ENCODE assay signal across 8 cellular contexts in genomic region chr1:206930210-206930798, GRCh38. TPM values are rescaled to one million over a fixed set of nuclear protein-coding genes. Genes with fewer than 3 reads are reported as not detected.
A peak's percentile ranks its signal among the peaks of the same experiment; 100 is the strongest.
DNase-seq lines count a peak whose midpoint lies in the region; ATAC-seq, FAIRE-seq and TF ChIP-seq lines count a peak whose summit lies in the region.

No MANE protein-coding gene starts in this region.

- CTCF ChIA-PET in GM12878 (lab: Yijun Ruan, JAX) = interaction anchor here (1.0 to 13.5 kb wide), 12 partner anchors 12 to 295 kb away, joined by 3 to 643 read pairs (median 28); partner anchors contain the start of genes DYRK3, FCAMR, FCMR and IL20

- H3K79me2 ChIP-seq in GM12878 (ENCODE audit: control insufficient read depth, insufficient read depth, low read length) (no peaks in the 10 kb centered on the region), GM23248 (ENCODE audit: insufficient read depth) (no peaks in the 10 kb centered on the region)

- RAD21 ChIA-PET in GM12878 (lab: Charles Lee; ENCODE audit: unreplicated experiment) = interaction anchor here (0.9 to 13.5 kb wide), 9 partner anchors 13 to 196 kb away, joined by 3 to 371 read pairs (median 16); partner anchors contain the start of gene FCMR

- WGBS in GM12878 (ENCODE audit: insufficient coverage, insufficient replicate concordance, low lambda C conversion rate, missing lambda C conversion rate) = under 1% methylated on average over 17 of the region's 17 CpGs
- 71 to 76% methylated on average over 17 of the region's 17 CpGs for WGBS in GM23248 (ENCODE audit: low coverage in 1 of 2, low lambda C conversion rate in 2 of 2, missing lambda C conversion rate in 2 of 2), 2 experiments

- TF ChIP-seq CTCF in GM12878 (IDR thresholded peaks at IDR 0.05 in 2 of 3, conservative IDR thresholded peaks at IDR 0.05 in 1 of 3; ENCODE audit: control insufficient read depth in 2 of 3, extremely low read depth in 1 of 3, insufficient read depth in 1 of 3, low read depth in 3 of 3, low read length in 3 of 3) = no peak

- TF ChIP-seq RAD21 in GM12878 (IDR thresholded peaks at IDR 0.05; ENCODE audit: insufficient read depth, low read depth, low read length) = peak; percentile 12; the same call in 1 of the 2 replicates

- DNase-seq in GM12878 (ENCODE audit: low read depth, low spot score) = peak; percentile 96
- DNase-seq in middle frontal gyrus (ENCODE audit: extremely low spot score, low spot score) = no peak
- DNase-seq in GDM1 (lab: John Stamatoyannopoulos, UW) = no peak
- DNase-seq in GM23248 = no peak
- no peak for DNase-seq in KBM-7

- no TSS peak for BruUV-seq in GM12878 (replicated peaks; lab: Mats Ljungman, UMichigan)

- no peaks in the 10 kb centered on the region for H3K27me3 ChIP-seq in GM12878 (replicated peaks in 1 of 2; ENCODE audit: control insufficient read depth in 2 of 2, insufficient read depth in 2 of 2, low read length in 1 of 2)
- H3K27me3 ChIP-seq in GM23248 (replicated peaks; ENCODE audit: insufficient read depth) = no peaks in the 10 kb centered on the region

- H3K27ac ChIP-seq in GM12878 (ENCODE audit: control insufficient read depth, insufficient read depth) (peak overlapping the region; percentile 99), GM23248 (no peak overlapping the region)

- intact Hi-C loops in GM12878 (cut with micrococcal nuclease; ENCODE audit: unreplicated experiment) = loop anchor here (1.0 to 5.0 kb wide), 2 partner anchors 18 to 122 kb away; partner anchors contain the start of genes PFKFB2 and YOD1

- POLR2A ChIA-PET in GM12878 (lab: Charles Lee) = interaction anchor here (0.7 to 13.3 kb wide), 7 partner anchors 13 to 190 kb away, joined by 3 to 222 read pairs (median 3); partner anchors contain the start of genes FCMR and IL19

- H3K4me2 ChIP-seq in GM12878 (ENCODE audit: control insufficient read depth, insufficient read depth) (peak overlapping the region; percentile 93), GM23248 (ENCODE audit: unreplicated experiment) (no peak overlapping the region)

- ATAC-seq in GM19395 (IDR thresholded peaks at IDR 0.05; ENCODE audit: unreplicated experiment) (peak; percentile 79), HG03342 (IDR thresholded peaks at IDR 0.05; ENCODE audit: unreplicated experiment) (peak; percentile 54), GM12878 (peak; percentile 86)

- H2AFZ ChIP-seq in GM12878 (ENCODE audit: control insufficient read depth, low read depth, low read length) (peak overlapping the region; percentile 34; the same call in 1 of the 2 replicates), GM23248 (no peak overlapping the region)

- SMC1A ChIA-PET in GM12878 (lab: Charles Lee; ENCODE audit: uncharacterized antibody, unreplicated experiment) = interaction anchor here (0.6 to 10.3 kb wide), 17 partner anchors 12 to 300 kb away, joined by 3 to 431 read pairs (median 6); partner anchors contain the start of genes FCAMR, FCMR and IL20

- no peaks in the 10 kb centered on the region for H3F3A ChIP-seq in GM23248 (ENCODE audit: insufficient read depth)

- H3K4me1 ChIP-seq in GM12878 (ENCODE audit: control insufficient read depth, insufficient read depth, low read length) (peaks cover 49% of the 10 kb centered on the region), GM23248 (ENCODE audit: insufficient read depth) (no peaks in the 10 kb centered on the region)

- peak; percentile 75 for FAIRE-seq in GM12878 (lab: Jason Lieb, UNC)

- TF ChIP-seq POLR2A in GM10847 (IDR thresholded peaks at IDR 0.05; ENCODE audit: extremely low read depth, insufficient read length) = peak; percentile 48
- peak; percentile 84 for TF ChIP-seq POLR2A in GM12878 (IDR thresholded peaks at IDR 0.05; ENCODE audit: low read depth, low read length)

- TF ChIP-seq EP300 in GM12878 (IDR thresholded peaks at IDR 0.05; ENCODE audit: borderline replicate concordance in 1 of 2, control insufficient read depth in 1 of 2, low read depth in 2 of 2, low read length in 2 of 2) = peak; percentile 93 to 94

- H3K36me3 ChIP-seq in GM12878 (ENCODE audit: control insufficient read depth in 2 of 2, insufficient read depth in 2 of 2, low read length in 1 of 2) (no peaks in the 10 kb centered on the region), GM23248 (ENCODE audit: low read depth) (no peaks in the 10 kb centered on the region)

- no peaks in the 10 kb centered on the region for H4K20me1 ChIP-seq in GM12878 (ENCODE audit: control insufficient read depth, insufficient read depth)
- no peaks in the 10 kb centered on the region for H4K20me1 ChIP-seq in GM23248 (ENCODE audit: insufficient read depth)

- H3K9me2 ChIP-seq in GM23248 (ENCODE audit: insufficient read depth) = no peaks in the 10 kb centered on the region

- H3K9me3 ChIP-seq in GM12878 (replicated peaks; ENCODE audit: control insufficient read depth, insufficient read depth, low read length) = no peaks in the 10 kb centered on the region
- H3K9me3 ChIP-seq in GM23248 (ENCODE audit: low read depth) = no peaks in the 10 kb centered on the region

- H3K9ac ChIP-seq in GM12878 (ENCODE audit: control insufficient read depth, insufficient read depth, low read length) (peak overlapping the region; percentile 86), GM23248 (no peak overlapping the region)

- in situ Hi-C loops in GM12878 (cut with MboI) (no loop called here), GM23248 (cut with MboI) (no loop called here), KBM-7 (cut with MboI; ENCODE audit: low pct_unique_long_range_greater_than_20kb, low sequenced_read_pairs) (no loop called here)

- peak overlapping the region; percentile 64 for H3K4me3 ChIP-seq in GM12878
- H3K4me3 ChIP-seq in GM23248 = no peak overlapping the region

RNA-seq across cellular contexts. Expression of gene FCMR, which starts 8.6 kb away (rescaled TPM):
- 279 and 312 TPM in 2 replicates for total RNA-seq in GM12878 (2013; cell fraction: nucleolus; rRNA removed)
- 112 and 125 TPM in 2 replicates for total RNA-seq in GM12878 (2014; rRNA removed)
- total RNA-seq in GM12878 (2014; rRNA removed; fragmentation: Illumina TruSeq; extraction: Trizol) = 95.3 and 97.0 TPM in 2 replicates
- 191 and 207 TPM in 2 replicates for total RNA-seq in GM12878 (2021)
- polyA plus RNA-seq in GM12878 (2011; ENCODE audit: low read depth) = 172 TPM
- polyA plus RNA-seq in GM12878 (2011; rRNA removed) = 110 and 200 TPM in 2 replicates
- polyA plus RNA-seq in GM12878 (2011; cell fraction: cytosol; rRNA removed) = 276 and 324 TPM in 2 replicates
- polyA plus RNA-seq in GM12878 (2011; cell fraction: nucleus; rRNA removed) = 227 and 311 TPM in 2 replicates
- polyA plus RNA-seq in GM12878 (2012) = 247 and 253 TPM in 2 replicates
- 245 and 297 TPM in 2 replicates for polyA plus RNA-seq in GM12878 (2014; fragmentation: Illumina TruSeq; extraction: Trizol)
- 10 to 100 TPM; 79.7 to 81.7 TPM for polyA plus RNA-seq in GM12878 (2014; fragmentation: Nextera tagmentation; extraction: Ambion mirVana)
- 155 and 157 TPM in 2 replicates for polyA plus RNA-seq in GM12878 (2014; rRNA removed)
- polyA plus RNA-seq in GM12878 (2016; fragmentation: Nextera tagmentation; extraction: Ambion mirVana) = 100 to 1,000 TPM; 107 to 120 TPM
- 217 and 266 TPM in 2 replicates for polyA minus RNA-seq in GM12878 (2011; rRNA and poly(A)+ RNA removed)
- 72.0 and 80.5 TPM in 2 replicates for polyA minus RNA-seq in GM12878 (2011; cell fraction: cytosol; rRNA and poly(A)+ RNA removed)
- polyA minus RNA-seq in GM12878 (2011; cell fraction: nucleus; rRNA and poly(A)+ RNA removed) = 80.6 and 107 TPM in 2 replicates
- total RNA-seq in GM23248 (2014; rRNA removed; shearing (Covaris generic)) = 1.2 TPM in 1 of 2 replicates, not detected in the other
- polyA plus RNA-seq in GM23248 (2016; fragmentation: Nextera tagmentation; extraction: Ambion mirVana) = 0.94 and 2.3 TPM in 2 replicates

RNA-seq across cellular contexts. Expression of gene PIGR, which starts 16.0 kb away (rescaled TPM):
- 0.59 and 0.61 TPM in 2 replicates for total RNA-seq in GM12878 (2013; cell fraction: nucleolus; rRNA removed)
- total RNA-seq in GM12878 (2014; rRNA removed) = 1.6 and 1.8 TPM in 2 replicates
- total RNA-seq in GM12878 (2014; rRNA removed; fragmentation: Illumina TruSeq; extraction: Trizol) = 7.6 and 7.9 TPM in 2 replicates
- total RNA-seq in GM12878 (2021) = 4.7 and 5.0 TPM in 2 replicates
- polyA plus RNA-seq in GM12878 (2011; ENCODE audit: low read depth) = 1.3 TPM
- 1.7 and 1.8 TPM in 2 replicates for polyA plus RNA-seq in GM12878 (2011; rRNA removed)
- polyA plus RNA-seq in GM12878 (2011; cell fraction: cytosol; rRNA removed) = 0.92 and 0.93 TPM in 2 replicates
- 1.0 TPM in 2 replicates for polyA plus RNA-seq in GM12878 (2011; cell fraction: nucleus; rRNA removed)
- 2.4 and 5.4 TPM in 2 replicates for polyA plus RNA-seq in GM12878 (2012)
- polyA plus RNA-seq in GM12878 (2014; fragmentation: Illumina TruSeq; extraction: Trizol) = 4.1 and 14.3 TPM in 2 replicates
- 1 to 10 TPM; 1.1 to 2.0 TPM for polyA plus RNA-seq in GM12878 (2014; fragmentation: Nextera tagmentation; extraction: Ambion mirVana)
- 1.7 and 2.4 TPM in 2 replicates for polyA plus RNA-seq in GM12878 (2014; rRNA removed)
- 1 to 10 TPM in 1 of 2 experiments, under 1 TPM in 1; 0.96 to 1.2 TPM for polyA plus RNA-seq in GM12878 (2016; fragmentation: Nextera tagmentation; extraction: Ambion mirVana)
- 3.9 and 4.7 TPM in 2 replicates for polyA minus RNA-seq in GM12878 (2011; rRNA and poly(A)+ RNA removed)
- polyA minus RNA-seq in GM12878 (2011; cell fraction: cytosol; rRNA and poly(A)+ RNA removed) = 1.9 and 3.5 TPM in 2 replicates
- 4.5 and 5.0 TPM in 2 replicates for polyA minus RNA-seq in GM12878 (2011; cell fraction: nucleus; rRNA and poly(A)+ RNA removed)
- not detected in 2 replicates for total RNA-seq in GM23248 (2014; rRNA removed; shearing (Covaris generic))
- polyA plus RNA-seq in GM23248 (2016; fragmentation: Nextera tagmentation; extraction: Ambion mirVana) = not detected in 2 replicates

RNA-seq across cellular contexts. Expression of gene IL24, which starts 33.1 kb away (rescaled TPM):
- 0.29 TPM in 1 of 2 replicates, not detected in the other for total RNA-seq in GM12878 (2013; cell fraction: nucleolus; rRNA removed)
- 0.11 TPM in 2 replicates for total RNA-seq in GM12878 (2014; rRNA removed)
- total RNA-seq in GM12878 (2014; rRNA removed; fragmentation: Illumina TruSeq; extraction: Trizol) = 0.22 TPM in 1 of 2 replicates, not detected in the other
- total RNA-seq in GM12878 (2021) = 0.16 TPM in 1 of 2 replicates, not detected in the other
- 14.3 TPM for polyA plus RNA-seq in GM12878 (2011; ENCODE audit: low read depth)
- polyA plus RNA-seq in GM12878 (2011; rRNA removed) = 0.05 and 0.19 TPM in 2 replicates
- polyA plus RNA-seq in GM12878 (2011; cell fraction: cytosol; rRNA removed) = 0.03 TPM in 1 of 2 replicates, not detected in the other
- not detected in 2 replicates for polyA plus RNA-seq in GM12878 (2011; cell fraction: nucleus; rRNA removed)
- 28.2 and 39.9 TPM in 2 replicates for polyA plus RNA-seq in GM12878 (2012)
- 0.21 and 0.41 TPM in 2 replicates for polyA plus RNA-seq in GM12878 (2014; fragmentation: Illumina TruSeq; extraction: Trizol)
- 10 to 100 TPM; 19.0 to 19.8 TPM for polyA plus RNA-seq in GM12878 (2014; fragmentation: Nextera tagmentation; extraction: Ambion mirVana)
- polyA plus RNA-seq in GM12878 (2014; rRNA removed) = 0.13 and 0.35 TPM in 2 replicates
- 1 to 10 TPM; 5.1 to 6.4 TPM for polyA plus RNA-seq in GM12878 (2016; fragmentation: Nextera tagmentation; extraction: Ambion mirVana)
- polyA minus RNA-seq in GM12878 (2011; rRNA and poly(A)+ RNA removed) = not detected in 2 replicates
- polyA minus RNA-seq in GM12878 (2011; cell fraction: cytosol; rRNA and poly(A)+ RNA removed) = not detected in 2 replicates
- not detected in 2 replicates for polyA minus RNA-seq in GM12878 (2011; cell fraction: nucleus; rRNA and poly(A)+ RNA removed)
- 2.4 TPM in 1 of 2 replicates, not detected in the other for total RNA-seq in GM23248 (2014; rRNA removed; shearing (Covaris generic))
- 0.49 and 0.52 TPM in 2 replicates for polyA plus RNA-seq in GM23248 (2016; fragmentation: Nextera tagmentation; extraction: Ambion mirVana)

RNA-seq across cellular contexts. Expression of gene FCAMR, which starts 40.0 kb away (rescaled TPM):
- 0.24 TPM in 1 of 2 replicates, not detected in the other for total RNA-seq in GM12878 (2013; cell fraction: nucleolus; rRNA removed)
- 0.06 and 0.16 TPM in 2 replicates for total RNA-seq in GM12878 (2014; rRNA removed)
- 0.04 and 0.14 TPM in 2 replicates for total RNA-seq in GM12878 (2014; rRNA removed; fragmentation: Illumina TruSeq; extraction: Trizol)
- total RNA-seq in GM12878 (2021) = not detected in 2 replicates
- polyA plus RNA-seq in GM12878 (2011; ENCODE audit: low read depth) = not detected
- polyA plus RNA-seq in GM12878 (2011; rRNA removed) = 0.08 TPM in 1 of 2 replicates, not detected in the other
- 0.08 and 0.12 TPM in 2 replicates for polyA plus RNA-seq in GM12878 (2011; cell fraction: cytosol; rRNA removed)
- polyA plus RNA-seq in GM12878 (2011; cell fraction: nucleus; rRNA removed) = 0.13 TPM in 1 of 2 replicates, not detected in the other
- 0.09 TPM in 1 of 2 replicates, not detected in the other for polyA plus RNA-seq in GM12878 (2012)
- polyA plus RNA-seq in GM12878 (2014; fragmentation: Illumina TruSeq; extraction: Trizol) = 0.04 and 0.11 TPM in 2 replicates
- polyA plus RNA-seq in GM12878 (2014; fragmentation: Nextera tagmentation; extraction: Ambion mirVana) = under 1 TPM in 1 of 2 experiments, not detected in 1; 0.05 TPM
- 0.15 and 0.16 TPM in 2 replicates for polyA plus RNA-seq in GM12878 (2014; rRNA removed)
- polyA plus RNA-seq in GM12878 (2016; fragmentation: Nextera tagmentation; extraction: Ambion mirVana) = under 1 TPM in 1 of 2 experiments, not detected in 1; 0.14 TPM
- polyA minus RNA-seq in GM12878 (2011; rRNA and poly(A)+ RNA removed) = 0.10 and 0.22 TPM in 2 replicates
- polyA minus RNA-seq in GM12878 (2011; cell fraction: cytosol; rRNA and poly(A)+ RNA removed) = not detected in 2 replicates
- polyA minus RNA-seq in GM12878 (2011; cell fraction: nucleus; rRNA and poly(A)+ RNA removed) = 0.19 and 0.24 TPM in 2 replicates
- total RNA-seq in GM23248 (2014; rRNA removed; shearing (Covaris generic)) = not detected in 2 replicates
- not detected in 2 replicates for polyA plus RNA-seq in GM23248 (2016; fragmentation: Nextera tagmentation; extraction: Ambion mirVana)

Comparison
In these comparisons a context has a peak if more than half of its experiments do, and no peak if none do; other contexts are left out.
1. RNA of gene FCMR, which starts 8.6 kb away (total RNA-seq): 95.3 to 312 TPM in GM12878; 1.2 TPM in GM23248; every median in the first group is over 10 times any median in the second.
2. Peak in every context shown above with its lines, with median percentiles within 50 percentile points of each other: ATAC-seq.